Comparison of ENCODE assay signal across 1 cellular context in the genomic region with DNA sequence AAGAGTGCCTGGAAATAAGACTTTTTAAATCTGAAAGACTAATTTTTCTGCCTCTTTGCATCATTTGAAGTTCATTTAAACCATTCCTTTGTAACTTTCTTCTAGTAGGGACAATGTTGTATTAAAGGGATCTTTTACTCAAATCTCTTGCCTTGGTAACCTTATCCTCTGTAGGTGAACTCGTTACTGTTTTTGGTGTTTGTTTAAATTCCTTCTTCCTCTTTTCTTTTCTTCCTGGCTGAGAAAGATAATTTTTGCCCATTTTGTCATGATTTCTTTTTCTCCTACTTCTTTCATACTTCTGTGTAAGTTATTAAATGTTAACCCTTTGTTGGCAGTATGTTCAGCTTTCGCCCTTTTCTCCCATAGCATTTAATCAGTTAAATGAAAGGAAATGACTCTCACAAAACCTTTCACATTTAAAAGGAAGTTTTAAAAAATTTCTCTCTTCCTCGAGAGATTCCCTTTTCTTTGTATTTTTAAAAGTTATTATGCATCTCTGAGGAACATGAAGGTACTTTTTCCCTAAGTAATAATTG.
TF ChIP-seq lines count a peak whose summit lies in the region.

No MANE protein-coding gene starts in this region.

TF ChIP-seq in HepG2, 621 proteins besides CTCF, POLR2A, EP300 and RAD21:
- TF ChIP-seq EHMT2 (IDR thresholded peaks at IDR 0.05; ENCODE audit: borderline replicate concordance, low read depth, low read length) (no peak), ZNF652 (CRISPR knock-in tag; IDR thresholded peaks at IDR 0.05; ENCODE audit: borderline replicate concordance, low read depth) (peak; percentile 81), ZNF24 (IDR thresholded peaks at IDR 0.05) (no peak), ZNF83 (CRISPR knock-in tag; IDR thresholded peaks at IDR 0.05; ENCODE audit: borderline replicate concordance) (no peak)
